9 cellular contexts compared by ENCODE assay signal in genomic region chr1:229509576-229509975, GRCh38. TPM values are rescaled to one million over a fixed set of nuclear protein-coding genes. Genes with fewer than 3 reads are reported as not detected.
A peak's percentile ranks its signal among the peaks of the same experiment; 100 is the strongest.
DNase-seq lines count a peak whose midpoint lies in the region; ATAC-seq and TF ChIP-seq lines count a peak whose summit lies in the region.
"Had no signal": no experiment of that assay in that cellular context is flagged by ENCODE, and none has a peak within 500 bp of the region (broad histone marks: within the 10 kb centered on the region; RNA-seq: fewer than 3 reads in every experiment).

No MANE protein-coding gene starts in this region.

- peak overlapping the region; percentile 96 for H3K4me3 Mint-ChIP-seq in activated naive CD8-positive, alpha-beta T cell treated with anti-CD3 and anti-CD28 coated beads, Interleukin-2, amount 50 U/mL, for 24 hours
- peak overlapping the region in 7 of 8 donors; percentile 57 to 98 (median 92) for H3K4me3 Mint-ChIP-seq in naive B cell

- no peak overlapping the region for H3K4me3 ChIP-seq in WERI-Rb-1 (ENCODE audit: low read depth, low read length)

- H3K4me1 Mint-ChIP-seq in activated naive CD8-positive, alpha-beta T cell treated with anti-CD3 and anti-CD28 coated beads, Interleukin-2, amount 50 U/mL, for 24 hours: peaks cover 38% of the 10 kb centered on the region
- peaks cover 12 to 28% (median 14%) of the 10 kb centered on the region in 3 donors for H3K4me1 Mint-ChIP-seq in naive B cell

- H3K27ac Mint-ChIP-seq in activated naive CD8-positive, alpha-beta T cell treated with anti-CD3 and anti-CD28 coated beads, Interleukin-2, amount 50 U/mL, for 24 hours: no peak overlapping the region
- H3K27ac Mint-ChIP-seq in naive B cell: peak overlapping the region in 4 of 6 donors; percentile 72 to 98 (median 87)

- peaks cover 5% of the 10 kb centered on the region for H3K36me3 Mint-ChIP-seq in activated naive CD8-positive, alpha-beta T cell treated with anti-CD3 and anti-CD28 coated beads, Interleukin-2, amount 50 U/mL, for 24 hours (ENCODE audit: low read depth)
- H3K36me3 Mint-ChIP-seq in naive B cell: no peaks in the 10 kb centered on the region

- no peaks in the 10 kb centered on the region for H3K27me3 ChIP-seq in WERI-Rb-1 (ENCODE audit: insufficient read depth, low read depth, severe bottlenecking)

- H3K9me3 ChIP-seq in WERI-Rb-1 (ENCODE audit: severe bottlenecking): no peaks in the 10 kb centered on the region

- no peak for ATAC-seq in activated naive CD8-positive, alpha-beta T cell treated with anti-CD3 and anti-CD28 coated beads, Interleukin-2, amount 50 U/mL, for 24 hours
- ATAC-seq in naive B cell (ENCODE audit: low read depth in 2 of 2) (no peak), GM19328 (IDR thresholded peaks at IDR 0.05; ENCODE audit: unreplicated experiment) (no peak), GM21526 (IDR thresholded peaks at IDR 0.05; ENCODE audit: low FRiP score, unreplicated experiment) (no peak)

- no peak for TF ChIP-seq CTCF in WERI-Rb-1 (IDR thresholded peaks at IDR 0.05; ENCODE audit: low read depth, low read length)

- H3K9me3 Mint-ChIP-seq in activated naive CD8-positive, alpha-beta T cell treated with anti-CD3 and anti-CD28 coated beads, Interleukin-2, amount 50 U/mL, for 24 hours: no peaks in the 10 kb centered on the region
- H3K9me3 Mint-ChIP-seq in naive B cell: peaks cover 0 to 1% (median 0%) of the 10 kb centered on the region in 7 donors

- H3K27ac ChIP-seq in WERI-Rb-1: no peak overlapping the region

- DNase-seq in COLO668 (lab: John Stamatoyannopoulos, UW; ENCODE audit: unreplicated experiment) (peak; percentile 47), HK-2 (ENCODE audit: unreplicated experiment) (peak; percentile 14), naive B cell (no peak), NCI-H82 treated with DMSO at 0.1 percent for 48 hours (lab: John Stamatoyannopoulos, UW; ENCODE audit: unreplicated experiment) (no peak), WERI-Rb-1 (no peak)
- no peak for DNase-seq in activated naive CD8-positive, alpha-beta T cell treated with anti-CD3 and anti-CD28 coated beads, Interleukin-2, amount 50 U/mL, for 24 hours
- DNase-seq: NCI-H187 treated with DMSO at 0.1 percent for 48 hours had no signal

- peaks cover 2% of the 10 kb centered on the region for H3K27me3 Mint-ChIP-seq in activated naive CD8-positive, alpha-beta T cell treated with anti-CD3 and anti-CD28 coated beads, Interleukin-2, amount 50 U/mL, for 24 hours
- H3K27me3 Mint-ChIP-seq in naive B cell: no peaks in the 10 kb centered on the region

- H3K36me3 ChIP-seq in WERI-Rb-1: no peaks in the 10 kb centered on the region

RNA-seq across cellular contexts. Expression of gene NUP133, which starts 1.4 kb away (rescaled TPM):
- 10 to 100 TPM; 17.7 to 20.9 (median 20.2) TPM for polyA plus RNA-seq in naive B cell (ENCODE audit: low read depth in 6 of 6)

RNA-seq across cellular contexts. Expression of gene ABCB10, which starts 48.9 kb away (rescaled TPM):
- 10 to 100 TPM in 4 of 6 donors, 1 to 10 TPM in 2; 8.0 to 26.2 (median 11.5) TPM for polyA plus RNA-seq in naive B cell (ENCODE audit: low read depth in 6 of 6)

Comparison
In these comparisons a context has a peak if more than half of its experiments do, and no peak if none do; other contexts are left out.
1. DNase-seq: peak in COLO668 (single experiment) and HK-2 (single experiment); none in activated naive CD8-positive, alpha-beta T cell treated with anti-CD3 and anti-CD28 coated beads, Interleukin-2, amount 50 U/mL, for 24 hours (single experiment), naive B cell (single experiment), NCI-H82 treated with DMSO at 0.1 percent for 48 hours (single experiment) and WERI-Rb-1 (single experiment).